ENCODE assay signal across 1 cellular context in genomic region chr10:11894381-11895107, GRCh38.
A peak's percentile ranks its signal among the peaks of the same experiment; 100 is the strongest.
TF ChIP-seq lines count a peak whose summit lies in the region.

No MANE protein-coding gene starts in this region.

TF ChIP-seq in K562, 482 proteins besides CTCF, POLR2A, EP300 and RAD21 (continued from another document and continues in another):
- TF ChIP-seq CHD7 (IDR thresholded peaks at IDR 0.05; ENCODE audit: low read depth, low read length) = no peak
- no peak; a peak in 1 of 4 replicates for TF ChIP-seq SIN3A (IDR thresholded peaks at IDR 0.05; ENCODE audit: borderline replicate concordance in 2 of 2, control insufficient read depth in 1 of 2, low read depth in 2 of 2, low read length in 2 of 2)
- TF ChIP-seq ZSCAN29 (IDR thresholded peaks at IDR 0.05) = no peak
- TF ChIP-seq ILK (tag; IDR thresholded peaks at IDR 0.05; ENCODE audit: borderline replicate concordance, low read depth) = no peak
- no peak for TF ChIP-seq ZNF217 (CRISPR knock-in tag; IDR thresholded peaks at IDR 0.05)
- no peak for TF ChIP-seq XRCC3 (IDR thresholded peaks at IDR 0.05)
- no peak for TF ChIP-seq ZNF407 (IDR thresholded peaks at IDR 0.05; ENCODE audit: low read depth)
- TF ChIP-seq ESRRB (CRISPR knock-in tag; IDR thresholded peaks at IDR 0.05; ENCODE audit: borderline replicate concordance) = no peak
- TF ChIP-seq PATZ1 (CRISPR knock-in tag; IDR thresholded peaks at IDR 0.05; ENCODE audit: borderline replicate concordance) = no peak
- TF ChIP-seq CHD1 (IDR thresholded peaks at IDR 0.05; ENCODE audit: low read length) = no peak
- TF ChIP-seq HBP1 (CRISPR knock-in tag; IDR thresholded peaks at IDR 0.05) = no peak
- no peak for TF ChIP-seq KAT7 (CRISPR knock-in tag; IDR thresholded peaks at IDR 0.05; ENCODE audit: borderline replicate concordance)
- TF ChIP-seq RBBP5 (IDR thresholded peaks at IDR 0.05; ENCODE audit: borderline replicate concordance, insufficient read depth, low read length, poor library complexity, severe bottlenecking) = no peak
- TF ChIP-seq MLX (CRISPR knock-in tag; conservative IDR thresholded peaks at IDR 0.05) = no peak
- no peak for TF ChIP-seq TFE3 (CRISPR knock-in tag; IDR thresholded peaks at IDR 0.05)
- no peak for TF ChIP-seq CBX1 (IDR thresholded peaks at IDR 0.05; ENCODE audit: low read depth)
- TF ChIP-seq RBM34 (IDR thresholded peaks at IDR 0.05; ENCODE audit: borderline replicate concordance, insufficient read depth, low read length) = no peak
- no peak for TF ChIP-seq ETS2 (tag; IDR thresholded peaks at IDR 0.05; ENCODE audit: borderline replicate concordance, poor library complexity, severe bottlenecking)
- no peak for TF ChIP-seq RFX1 (IDR thresholded peaks at IDR 0.05)
- TF ChIP-seq SRSF3 (IDR thresholded peaks at IDR 0.05; ENCODE audit: insufficient read depth, low read length) = no peak
- peak; percentile 41 to 46 for TF ChIP-seq E2F6 (IDR thresholded peaks at IDR 0.05; ENCODE audit: borderline replicate concordance in 1 of 2, extremely low read depth in 1 of 2, insufficient read depth in 1 of 2, insufficient read length in 1 of 2, low read depth in 1 of 2, low read length in 1 of 2, poor library complexity in 1 of 2, severe bottlenecking in 1 of 2)
- no peak for TF ChIP-seq PTBP1 (IDR thresholded peaks at IDR 0.05; ENCODE audit: low read depth, low read length)
- no peak for TF ChIP-seq NELFE (IDR thresholded peaks at IDR 0.05; ENCODE audit: insufficient read depth, insufficient read length)
- no peak for TF ChIP-seq MAFG (tag; conservative IDR thresholded peaks at IDR 0.05)
- no peak for TF ChIP-seq RUNX1 (IDR thresholded peaks at IDR 0.05; ENCODE audit: low read depth)
- TF ChIP-seq ZC3H8 (IDR thresholded peaks at IDR 0.05) = no peak
- TF ChIP-seq CBFA2T3 (IDR thresholded peaks at IDR 0.05) = peak; percentile 37
- TF ChIP-seq ZNF174 (CRISPR knock-in tag; IDR thresholded peaks at IDR 0.05) = no peak
- no peak for TF ChIP-seq ZNF3 (CRISPR knock-in tag; IDR thresholded peaks at IDR 0.05)
